ENCODE assay signal across 8 cellular contexts in genomic region chr14:23469127-23469905, GRCh38. TPM values are rescaled to one million over a fixed set of nuclear protein-coding genes. Genes with fewer than 3 reads are reported as not detected.
DNase-seq lines count a peak whose midpoint lies in the region; ATAC-seq and TF ChIP-seq lines count a peak whose summit lies in the region.

Gene NGDN (plus strand): TSS chr14:23469703. CDS start chr14:23469716, 13 bp downstream.

- no peaks in the 10 kb centered on the region for H3K9me3 ChIP-seq in adipocyte (ENCODE audit: control insufficient read depth, low read length)
- no peaks in the 10 kb centered on the region for H3K9me3 ChIP-seq in cardiac muscle cell (ENCODE audit: low read depth)
- no peaks in the 10 kb centered on the region for H3K9me3 ChIP-seq in parathyroid adenoma (ENCODE audit: control insufficient read depth, low read length)
- H3K9me3 ChIP-seq in transverse colon, result no peaks in the 10 kb centered on the region

- TF ChIP-seq POLR2A in transverse colon (IDR thresholded peaks at IDR 0.05), result peak; percentile 78

- H3K4me1 ChIP-seq in adipocyte (ENCODE audit: control insufficient read depth, insufficient read depth, low read length) (peaks cover 10% of the 10 kb centered on the region), cardiac muscle cell (ENCODE audit: low read depth) (peaks cover 9% of the 10 kb centered on the region), parathyroid adenoma (peaks cover 3% of the 10 kb centered on the region), transverse colon (peaks cover 0 to 8% (median 5%) of the 10 kb centered on the region in 4 donors)

- H3K79me2 ChIP-seq in parathyroid adenoma, result peaks cover 12% of the 10 kb centered on the region

- peak within 1 kb of the TSS; percentile 98 for H3K4me3 ChIP-seq in adipocyte (ENCODE audit: low read length)
- peak within 1 kb of the TSS; percentile 74 for H3K4me3 ChIP-seq in cardiac muscle cell
- H3K4me3 ChIP-seq in parathyroid adenoma (ENCODE audit: low read depth, low read length), result peak within 1 kb of the TSS; percentile 92
- H3K4me3 ChIP-seq in transverse colon, result peak within 1 kb of the TSS; percentile 71 to 99 (median 78)

- intact Hi-C loops in transverse colon (cut with DNase I; ENCODE audit: low total_unique reads), result no loop called here

- in situ Hi-C loops in transverse colon (cut with MboI; ENCODE audit: low pct_ligation_motif_present in 1 of 4, low pct_unique_long_range_greater_than_20kb in 1 of 4, low sequenced_read_pairs in 3 of 4), result no loop called here

- H3K4me2 ChIP-seq in parathyroid adenoma (ENCODE audit: low read length), result peak within 1 kb of the TSS; percentile 88

- peaks cover 34% of the 10 kb centered on the region for H3K36me3 ChIP-seq in adipocyte (ENCODE audit: control insufficient read depth, insufficient read depth, low read length, severe bottlenecking)
- peaks cover 25% of the 10 kb centered on the region for H3K36me3 ChIP-seq in cardiac muscle cell
- H3K36me3 ChIP-seq in parathyroid adenoma (ENCODE audit: control insufficient read depth, insufficient read depth, low read length), result no peaks in the 10 kb centered on the region
- H3K36me3 ChIP-seq in transverse colon, result peaks cover 0 to 30% (median 12%) of the 10 kb centered on the region in 4 donors

- H3K27me3 ChIP-seq in adipocyte (replicated peaks; ENCODE audit: control insufficient read depth, insufficient read depth, low read length), result no peaks in the 10 kb centered on the region
- H3K27me3 ChIP-seq in cardiac muscle cell, result no peaks in the 10 kb centered on the region
- H3K27me3 ChIP-seq in parathyroid adenoma (ENCODE audit: control insufficient read depth, insufficient read depth, low read length), result no peaks in the 10 kb centered on the region
- no peaks in the 10 kb centered on the region for H3K27me3 ChIP-seq in transverse colon

- H3K9ac ChIP-seq in adipocyte (ENCODE audit: low read length) (peak within 1 kb of the TSS; percentile 96), parathyroid adenoma (peak within 1 kb of the TSS; percentile 51)

- H3K27ac ChIP-seq in cardiac muscle cell (peak within 1 kb of the TSS; percentile 92), parathyroid adenoma (peak within 1 kb of the TSS; percentile 85), transverse colon (peak within 1 kb of the TSS; percentile 78 to 93 (median 82))

- DNase-seq in NCI-H1417 (lab: John Stamatoyannopoulos, UW) (peak; percentile 100), SW 1271 (lab: John Stamatoyannopoulos, UW) (peak; percentile 99 to 100), adipocyte (ENCODE audit: low read depth) (peak; percentile 99), cardiac muscle cell (ENCODE audit: low read depth in 1 of 2, low spot score in 1 of 2) (peak; percentile 98 to 100), transverse colon (peak; percentile 92)

- peak within 1 kb of the TSS; percentile 84 for H2AFZ ChIP-seq in parathyroid adenoma

- TF ChIP-seq EP300 in transverse colon (IDR thresholded peaks at IDR 0.05; ENCODE audit: low read depth), result no peak

- ATAC-seq in HG02763 (IDR thresholded peaks at IDR 0.05; ENCODE audit: unreplicated experiment), result peak; percentile 96

- TF ChIP-seq CTCF in GM12874 (IDR thresholded peaks at IDR 0.05; ENCODE audit: insufficient read depth, low read depth, low read length) (peak; percentile 81), cardiac muscle cell (IDR thresholded peaks at IDR 0.05; ENCODE audit: low read depth, low read length) (peak; percentile 87), parathyroid adenoma (IDR thresholded peaks at IDR 0.05) (peak; percentile 90), transverse colon (IDR thresholded peaks at IDR 0.05) (peak; percentile 72 to 97 (median 78))

- 0 to 6% methylated on average over 9 to 41 of the region's 41 CpGs for WGBS in transverse colon (ENCODE audit: low coverage in 1 of 2), 2 donors

RNA-seq across cellular contexts. Expression of gene NGDN, which starts in this region (rescaled TPM):
- 35.6 and 43.3 TPM in 2 replicates for total RNA-seq in cardiac muscle cell
- 66.9 and 80.3 TPM in 2 replicates for polyA plus RNA-seq in cardiac muscle cell
- total RNA-seq in transverse colon, result 10 to 100 TPM in 3 of 4 donors, 1 to 10 TPM in 1; 8.8 to 31.5 (median 20.8) TPM

Comparison
In these comparisons a context has a peak if more than half of its experiments do, and no peak if none do; other contexts are left out.
1. Peak in every context shown above with its lines: DNase-seq, ATAC-seq, H3K4me3 ChIP-seq and H3K27ac ChIP-seq.